1 cellular context compared by ENCODE assay signal in the genomic region with DNA sequence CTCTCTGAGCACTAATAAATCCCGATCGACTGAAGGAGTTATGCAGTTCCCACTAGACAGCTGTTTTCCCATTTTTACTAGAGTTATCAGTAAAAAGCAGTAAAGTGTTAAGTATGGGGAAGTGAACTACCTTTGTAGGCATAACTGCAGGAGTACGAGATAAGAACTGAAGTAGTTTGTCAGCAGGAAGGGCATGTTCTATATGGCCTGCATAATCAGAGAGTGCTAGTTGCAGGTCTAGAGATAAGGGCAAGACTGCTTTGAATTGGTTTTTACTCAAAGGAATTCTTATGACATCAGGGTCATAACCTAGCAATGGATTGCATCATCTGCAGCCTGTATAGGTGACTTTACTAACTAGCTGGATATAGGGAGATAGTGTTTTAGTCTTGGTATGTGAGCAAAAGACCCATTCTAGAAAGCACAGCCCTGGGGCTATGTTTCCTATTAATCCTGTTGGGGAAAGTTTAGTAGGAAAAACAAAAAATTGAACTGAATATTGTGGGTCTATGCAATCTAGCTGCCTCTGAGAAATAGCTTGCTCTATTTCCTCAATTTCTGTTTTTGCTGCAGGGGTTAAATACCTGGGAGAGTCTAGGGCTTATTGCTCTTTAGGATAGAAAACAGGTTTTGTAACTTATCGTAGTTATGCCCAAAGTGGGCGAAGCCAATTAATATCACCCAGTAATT.
TF ChIP-seq lines count a peak whose summit lies in the region.

No MANE protein-coding gene starts in this region.

TF ChIP-seq in K562, 482 proteins besides CTCF, POLR2A, EP300 and RAD21 (continued from another document):
- TF ChIP-seq ZC3H11A (IDR thresholded peaks at IDR 0.05; ENCODE audit: low read depth, low read length) (no peak), CBX5 (IDR thresholded peaks at IDR 0.05; ENCODE audit: borderline replicate concordance, low read depth) (no peak), CCNT2 (IDR thresholded peaks at IDR 0.05; ENCODE audit: borderline replicate concordance, extremely low read depth, insufficient read length, low read depth, low read length) (peak; percentile 88), EGR1 (conservative IDR thresholded peaks at IDR 0.05) (0 out of 2 replicates have a peak, but pooled peaks have one; percentile 18), HNRNPK (IDR thresholded peaks at IDR 0.05; ENCODE audit: low read depth, low read length, poor library complexity, severe bottlenecking) (no peak), SREBF1 (IDR thresholded peaks at IDR 0.05; ENCODE audit: borderline replicate concordance, low read depth, low read length) (no peak), ZC3H4 (CRISPR knock-in tag; IDR thresholded peaks at IDR 0.05; ENCODE audit: borderline replicate concordance) (no peak), MXD1 (CRISPR knock-in tag; IDR thresholded peaks at IDR 0.05; ENCODE audit: borderline replicate concordance, poor library complexity, severe bottlenecking) (no peak), ELF2 (CRISPR knock-in tag; IDR thresholded peaks at IDR 0.05) (no peak), ZNF347 (CRISPR knock-in tag; IDR thresholded peaks at IDR 0.05; ENCODE audit: low read depth) (no peak), BDP1 (IDR thresholded peaks at IDR 0.05; ENCODE audit: insufficient read depth, insufficient read length) (no peak), ZFX (CRISPR knock-in tag; IDR thresholded peaks at IDR 0.05) (no peak), HDAC6 (IDR thresholded peaks at IDR 0.05; ENCODE audit: low read depth, low read length) (no peak), IFI16 (CRISPR knock-in tag; IDR thresholded peaks at IDR 0.05) (no peak), STAT5B (CRISPR knock-in tag; IDR thresholded peaks at IDR 0.05) (no peak), SRSF1 (IDR thresholded peaks at IDR 0.05; ENCODE audit: low read depth, low read length) (no peak)
- TF ChIP-seq, protein P1, sequence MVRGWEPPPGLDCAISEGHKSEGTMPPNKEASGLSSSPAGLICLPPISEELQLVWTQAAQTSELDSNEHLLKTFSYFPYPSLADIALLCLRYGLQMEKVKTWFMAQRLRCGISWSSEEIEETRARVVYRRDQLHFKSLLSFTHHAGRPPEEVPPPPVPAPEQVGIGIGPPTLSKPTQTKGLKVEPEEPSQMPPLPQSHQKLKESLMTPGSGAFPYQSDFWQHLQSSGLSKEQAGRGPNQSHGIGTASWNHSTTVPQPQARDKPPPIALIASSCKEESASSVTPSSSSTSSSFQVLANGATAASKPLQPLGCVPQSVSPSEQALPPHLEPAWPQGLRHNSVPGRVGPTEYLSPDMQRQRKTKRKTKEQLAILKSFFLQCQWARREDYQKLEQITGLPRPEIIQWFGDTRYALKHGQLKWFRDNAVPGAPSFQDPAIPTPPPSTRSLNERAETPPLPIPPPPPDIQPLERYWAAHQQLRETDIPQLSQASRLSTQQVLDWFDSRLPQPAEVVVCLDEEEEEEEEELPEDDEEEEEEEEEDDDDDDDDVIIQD (CRISPR knock-in tag; IDR thresholded peaks at IDR 0.05): 0 out of 2 replicates have a peak, but pooled peaks have one; percentile 22
TF ChIP-seq in K562: peak in this region for 157.
